24 cellular contexts compared by ENCODE assay signal in genomic region chr14:87690076-87690661, GRCh38.
DNase-seq lines count a peak whose midpoint lies in the region; ATAC-seq and TF ChIP-seq lines count a peak whose summit lies in the region.
"Had no signal": no experiment of that assay in that cellular context is flagged by ENCODE, and none has a peak within 500 bp of the region (broad histone marks: within the 10 kb centered on the region; RNA-seq: fewer than 3 reads in every experiment).

No MANE protein-coding gene starts in this region.

- peak; percentile 36 for DNase-seq in D341Med (ENCODE audit: low spot score)
- DNase-seq in H9 = peak; percentile 28
- DNase-seq in WTC11 (ENCODE audit: low spot score) = no peak
- DNase-seq: activated CD4-positive, alpha-beta T cell treated with anti-CD3 and anti-CD28 coated beads for 36 hours; activated effector memory CD4-positive, alpha-beta T cell treated with anti-CD3 and anti-CD28 coated beads, Interleukin-2, amount 50 U/mL, for 16 hours; activated naive CD8-positive, alpha-beta T cell treated with anti-CD3 and anti-CD28 coated beads, Interleukin-2, amount 10 ng/mL, durations not matched to agents 7 days and 5 days; caudate nucleus; cortex of kidney; foreskin keratinocyte; left ventricle myocardium inferior; naive B cell; NCI-H1048; NCI-H1694; occipital lobe; OCI-M1; stimulated activated CD4-positive, alpha-beta T cell treated with anti-CD3 and anti-CD28 coated beads, Interleukin-2, amount 100 ng/mL, for 48 hours had no signal

- no peak overlapping the region for H3K4ac ChIP-seq in H9 (ENCODE audit: low read depth, low read length)

- no peak overlapping the region for H3K56ac ChIP-seq in H9 (ENCODE audit: insufficient read length, low read depth, low read length)

- H3K14ac ChIP-seq in H9 (ENCODE audit: insufficient read depth, low read length) = no peak overlapping the region

- H3K9me3 Mint-ChIP-seq in H9 (no peaks in the 10 kb centered on the region), WTC11 (no peaks in the 10 kb centered on the region; the same call in 1 of the 2 replicates), nephron (peaks cover 10% of the 10 kb centered on the region)
- H3K9me3 Mint-ChIP-seq: activated naive CD8-positive, alpha-beta T cell treated with anti-CD3 and anti-CD28 coated beads, Interleukin-2, amount 10 ng/mL, durations not matched to agents 7 days and 5 days had no signal

- no peak overlapping the region for H3K27ac ChIP-seq in H9 (ENCODE audit: insufficient read length, low read depth, low read length)
- H3K27ac ChIP-seq: BLaER1 treated with 17β-estradiol and CSF1 and Interleukin-3, amounts not matched to agents 10 nM and 100 nM; foreskin keratinocyte; left ventricle myocardium inferior; SK-N-MC; tibial nerve had no signal

- H2AK5ac ChIP-seq in H9 (ENCODE audit: insufficient read length, low read length) = no peak overlapping the region

- CTCF ChIA-PET in WTC11 (lab: Charles Lee) = interaction anchor here (0.9 to 1.2 kb wide), 2 partner anchors 12 to 56 kb away, joined by 3 to 4 read pairs; no protein-coding TSS in a partner anchor

- no peak overlapping the region for H3K4me2 ChIP-seq in H9 (ENCODE audit: insufficient read depth, insufficient read length, low read length)
- H3K4me2 ChIP-seq: BLaER1 treated with 17β-estradiol and CSF1 and Interleukin-3, amounts not matched to agents 10 nM and 100 nM had no signal

- H3K9me3 ChIP-seq in H9 (ENCODE audit: control insufficient read depth, low read depth, low read length) = no peaks in the 10 kb centered on the region
- H3K9me3 ChIP-seq: BLaER1 treated with 17β-estradiol and CSF1 and Interleukin-3, amounts not matched to agents 10 nM and 100 nM; left ventricle myocardium inferior; tibial nerve had no signal

- H3K36me3 Mint-ChIP-seq in H9 (ENCODE audit: insufficient read depth in 1 of 3, low read depth in 3 of 3) (no peaks in the 10 kb centered on the region), WTC11 (no peaks in the 10 kb centered on the region), nephron (ENCODE audit: low read depth) (no peaks in the 10 kb centered on the region)
- H3K36me3 Mint-ChIP-seq: activated naive CD8-positive, alpha-beta T cell treated with anti-CD3 and anti-CD28 coated beads, Interleukin-2, amount 10 ng/mL, durations not matched to agents 7 days and 5 days; naive B cell had no signal

- no CpG with 5 or more reads among the region's 6 CpGs for WGBS in H9 (ENCODE audit: extremely low coverage, insufficient read length, low lambda C conversion rate)

- H4K5ac ChIP-seq in H9 (ENCODE audit: insufficient read length, low read depth, low read length) = no peak overlapping the region

- no peak overlapping the region for H3K9ac ChIP-seq in H9 (ENCODE audit: extremely low read depth, insufficient read length, low read length)
- H3K9ac ChIP-seq: BLaER1 treated with 17β-estradiol and CSF1 and Interleukin-3, amounts not matched to agents 10 nM and 100 nM had no signal

- no peaks in the 10 kb centered on the region for H4K20me1 ChIP-seq in H9 (ENCODE audit: control insufficient read depth, insufficient read depth, insufficient read length)
- H4K20me1 ChIP-seq: BLaER1 treated with 17β-estradiol and CSF1 and Interleukin-3, amounts not matched to agents 10 nM and 100 nM had no signal

- H3K27ac Mint-ChIP-seq in H9 (peak overlapping the region in 1 of 3 experiments; percentile 67; a peak in 1 of 7 replicates), WTC11 (no peak overlapping the region), nephron (peak overlapping the region in 2 of 3 experiments; percentile 55 to 74)
- H3K27ac Mint-ChIP-seq: activated CD4-positive, alpha-beta T cell treated with anti-CD3 and anti-CD28 coated beads for 36 hours; activated naive CD8-positive, alpha-beta T cell treated with anti-CD3 and anti-CD28 coated beads, Interleukin-2, amount 10 ng/mL, durations not matched to agents 7 days and 5 days; naive B cell had no signal

- TF ChIP-seq CTCF in H9 (conservative IDR thresholded peaks at IDR 0.05) (no peak), WTC11 (IDR thresholded peaks at IDR 0.05) (no peak), nephron (IDR thresholded peaks at IDR 0.05; ENCODE audit: unreplicated experiment in 3 of 3) (no peak)

- H2BK5ac ChIP-seq in H9 (ENCODE audit: insufficient read length, low read length) = no peak overlapping the region

- H2BK20ac ChIP-seq in H9 (ENCODE audit: low read depth, low read length, poor library complexity, severe bottlenecking) = no peak overlapping the region

- no peaks in the 10 kb centered on the region for H3K23me2 ChIP-seq in H9 (ENCODE audit: insufficient read length, low read depth, low read length, poor library complexity, severe bottlenecking)

- no peak overlapping the region for H4K91ac ChIP-seq in H9 (ENCODE audit: insufficient read length, low read depth, low read length)

- POLR2A ChIA-PET in WTC11 (lab: Charles Lee) = no interaction called here

- H3K4me3 Mint-ChIP-seq in H9 (no peak overlapping the region), WTC11 (no peak overlapping the region), nephron (no peak overlapping the region)
- H3K4me3 Mint-ChIP-seq: activated CD4-positive, alpha-beta T cell treated with anti-CD3 and anti-CD28 coated beads for 36 hours; activated naive CD8-positive, alpha-beta T cell treated with anti-CD3 and anti-CD28 coated beads, Interleukin-2, amount 10 ng/mL, durations not matched to agents 7 days and 5 days; naive B cell had no signal

- H2AFZ ChIP-seq in H9 (ENCODE audit: low read length) = no peak overlapping the region

- H3T11ph ChIP-seq in H9 (ENCODE audit: low read length) = no peak overlapping the region

- ATAC-seq in WTC11 (peak; percentile 92), GM21529 (IDR thresholded peaks at IDR 0.05; ENCODE audit: unreplicated experiment) (no peak), HG02973 (IDR thresholded peaks at IDR 0.05; ENCODE audit: unreplicated experiment) (no peak), GM18907 (IDR thresholded peaks at IDR 0.05; ENCODE audit: unreplicated experiment) (no peak)
- ATAC-seq: activated CD4-positive, alpha-beta T cell treated with anti-CD3 and anti-CD28 coated beads for 36 hours; esophagus mucosa; foreskin keratinocyte had no signal

- no peak overlapping the region for H4K8ac ChIP-seq in H9 (replicated peaks; ENCODE audit: insufficient read length, low read depth, low read length)

- H3K4me1 Mint-ChIP-seq in H9 (peaks cover 5 to 10% of the 10 kb centered on the region in 2 experiments; a peak in 3 of 4 replicates), WTC11 (peaks cover 12% of the 10 kb centered on the region), nephron (peaks cover 44% of the 10 kb centered on the region)
- H3K4me1 Mint-ChIP-seq: activated CD4-positive, alpha-beta T cell treated with anti-CD3 and anti-CD28 coated beads for 36 hours; activated naive CD8-positive, alpha-beta T cell treated with anti-CD3 and anti-CD28 coated beads, Interleukin-2, amount 10 ng/mL, durations not matched to agents 7 days and 5 days; naive B cell had no signal

- H3K79me1 ChIP-seq in H9 (ENCODE audit: insufficient read depth, low read depth, low read length, poor library complexity, severe bottlenecking) = no peaks in the 10 kb centered on the region

- H3K4me1 ChIP-seq in H9 (ENCODE audit: insufficient read depth, low read length) = no peaks in the 10 kb centered on the region
- H3K4me1 ChIP-seq: BLaER1 treated with 17β-estradiol and CSF1 and Interleukin-3, amounts not matched to agents 10 nM and 100 nM; foreskin keratinocyte; left ventricle myocardium inferior had no signal

- H2BK12ac ChIP-seq in H9 (ENCODE audit: insufficient read length, low read depth, low read length) = no peak overlapping the region

- H3K18ac ChIP-seq in H9 (ENCODE audit: insufficient read length, low read depth, low read length) = no peak overlapping the region

- H3K79me2 ChIP-seq in H9 (ENCODE audit: insufficient read depth, low read length) = no peaks in the 10 kb centered on the region

- no peaks in the 10 kb centered on the region for H3K27me3 ChIP-seq in H9 (ENCODE audit: insufficient read depth, low read length)
- H3K27me3 ChIP-seq: BLaER1 treated with 17β-estradiol and CSF1 and Interleukin-3, amounts not matched to agents 10 nM and 100 nM; foreskin keratinocyte; tibial nerve had no signal

- no peak overlapping the region for H3K23ac ChIP-seq in H9 (ENCODE audit: insufficient read length, low read depth, low read length)

- H3K27me3 Mint-ChIP-seq in H9 (ENCODE audit: low read depth) = no peaks in the 10 kb centered on the region
- H3K27me3 Mint-ChIP-seq in WTC11 (ENCODE audit: low read depth) = no peaks in the 10 kb centered on the region
- H3K27me3 Mint-ChIP-seq in nephron (ENCODE audit: low read depth) = no peaks in the 10 kb centered on the region

- no peak overlapping the region for H2BK120ac ChIP-seq in H9 (ENCODE audit: low read depth, low read length, poor library complexity, severe bottlenecking)

- no peak overlapping the region for H2BK15ac ChIP-seq in H9 (ENCODE audit: low read depth, low read length)

TF ChIP-seq in WTC11, 78 proteins besides CTCF, POLR2A, EP300 and RAD21 (continues in another document):
- TF ChIP-seq PREB (CRISPR knock-in tag; IDR thresholded peaks at IDR 0.05; ENCODE audit: borderline replicate concordance) (no peak), CREB1 (CRISPR knock-in tag; IDR thresholded peaks at IDR 0.05) (no peak), CREM (CRISPR knock-in tag; IDR thresholded peaks at IDR 0.05) (no peak), KAT7 (CRISPR knock-in tag; IDR thresholded peaks at IDR 0.05; ENCODE audit: borderline replicate concordance) (no peak), MYBL2 (CRISPR knock-in tag; IDR thresholded peaks at IDR 0.05) (no peak), GRHL2 (CRISPR knock-in tag; IDR thresholded peaks at IDR 0.05; ENCODE audit: insufficient replicate concordance, severe bottlenecking) (no peak), ZNF121 (CRISPR knock-in tag; IDR thresholded peaks at IDR 0.05) (no peak), CBFB (CRISPR knock-in tag; IDR thresholded peaks at IDR 0.05; ENCODE audit: low read depth) (no peak), NFATC4 (CRISPR knock-in tag; IDR thresholded peaks at IDR 0.05) (no peak), ATF1 (CRISPR knock-in tag; IDR thresholded peaks at IDR 0.05) (no peak), SMAD4 (CRISPR knock-in tag; IDR thresholded peaks at IDR 0.05) (no peak), ZNF423 (CRISPR knock-in tag; IDR thresholded peaks at IDR 0.05) (no peak), PRRX2 (CRISPR knock-in tag; IDR thresholded peaks at IDR 0.05) (no peak)
